In genomic region chr7:28093617-28094232, GRCh38 we compare ENCODE assay signal across 8 cellular contexts.
DNase-seq lines count a peak whose midpoint lies in the region; ATAC-seq, FAIRE-seq and TF ChIP-seq lines count a peak whose summit lies in the region.

No MANE protein-coding gene starts in this region.

- H3K4me3 Mint-ChIP-seq in IgD-negative memory B cell, result no peak overlapping the region
- H3K4me3 Mint-ChIP-seq in activated naive CD4-positive, alpha-beta T cell treated with anti-CD3 and anti-CD28 coated beads, Interleukin-2, amount 10 ng/mL, durations not matched to agents 7 days and 5 days, result no peak overlapping the region

- H3K4me3 ChIP-seq in gastrocnemius medialis, result no peak overlapping the region

- peaks cover 15% of the 10 kb centered on the region for H3K36me3 Mint-ChIP-seq in IgD-negative memory B cell
- no peaks in the 10 kb centered on the region for H3K36me3 Mint-ChIP-seq in activated naive CD4-positive, alpha-beta T cell treated with anti-CD3 and anti-CD28 coated beads, Interleukin-2, amount 10 ng/mL, durations not matched to agents 7 days and 5 days

- peaks cover 19 to 39% (median 30%) of the 10 kb centered on the region in 3 donors for H3K4me1 Mint-ChIP-seq in IgD-negative memory B cell
- peaks cover 2% of the 10 kb centered on the region for H3K4me1 Mint-ChIP-seq in activated naive CD4-positive, alpha-beta T cell treated with anti-CD3 and anti-CD28 coated beads, Interleukin-2, amount 10 ng/mL, durations not matched to agents 7 days and 5 days

- H3K27me3 ChIP-seq in gastrocnemius medialis, result no peaks in the 10 kb centered on the region

- peaks cover 0 to 3% (median 2%) of the 10 kb centered on the region in 3 donors for H3K9me3 Mint-ChIP-seq in IgD-negative memory B cell
- no peaks in the 10 kb centered on the region for H3K9me3 Mint-ChIP-seq in activated naive CD4-positive, alpha-beta T cell treated with anti-CD3 and anti-CD28 coated beads, Interleukin-2, amount 10 ng/mL, durations not matched to agents 7 days and 5 days

- CTCF ChIA-PET in activated naive CD4-positive, alpha-beta T cell treated with anti-CD3 and anti-CD28 coated beads, Interleukin-2, amount 10 ng/mL, durations not matched to agents 7 days and 5 days (lab: Charles Lee), result interaction anchor here (0.7 to 5.5 kb wide), 14 partner anchors 8 to 898 kb away, joined by 3 to 43 read pairs (median 4); no protein-coding TSS in a partner anchor

- intact Hi-C loops in gastrocnemius medialis (cut with DNase I; ENCODE audit: low total_unique reads), result no loop called here

- H3K36me3 ChIP-seq in gastrocnemius medialis, result no peaks in the 10 kb centered on the region

- in situ Hi-C loops in gastrocnemius medialis (cut with MboI; ENCODE audit: low sequenced_read_pairs in 4 of 4), result loop anchor here in 1 of 4 donors (25.0 kb wide), 1 partner anchor 906 kb away; the partner anchor contains the start of gene HOXA11

- H3K4me1 ChIP-seq in gastrocnemius medialis, result peaks cover 0 to 8% of the 10 kb centered on the region in 2 donors

- H3K27ac Mint-ChIP-seq in IgD-negative memory B cell, result peak overlapping the region in 2 of 3 donors; percentile 36 to 67
- H3K27ac Mint-ChIP-seq in activated naive CD4-positive, alpha-beta T cell treated with anti-CD3 and anti-CD28 coated beads, Interleukin-2, amount 10 ng/mL, durations not matched to agents 7 days and 5 days, result no peak overlapping the region

- FAIRE-seq in RCC 7860 (lab: Jason Lieb, UNC), result no peak

- peak in 1 of 2 donors; percentile 54 for ATAC-seq in gastrocnemius medialis
- no peak for ATAC-seq in HG03520 (IDR thresholded peaks at IDR 0.05; ENCODE audit: unreplicated experiment)

- TF ChIP-seq POLR2A in gastrocnemius medialis (IDR thresholded peaks at IDR 0.05), result no peak

- peak; percentile 73 for DNase-seq in D341Med (ENCODE audit: low spot score)
- peak; percentile 45 for DNase-seq in RCC 7860 (ENCODE audit: low spot score)
- DNase-seq in activated naive CD4-positive, alpha-beta T cell treated with anti-CD3 and anti-CD28 coated beads, Interleukin-2, amount 10 ng/mL, durations not matched to agents 7 days and 5 days, result peak; percentile 62
- peak; percentile 35 for DNase-seq in hepatic stellate cell (ENCODE audit: low spot score)
- peak in 1 of 2 donors; percentile 74 for DNase-seq in gastrocnemius medialis
- no peak for DNase-seq in mesenteric fat pad (ENCODE audit: low spot score)

- H3K9me3 ChIP-seq in gastrocnemius medialis, result no peaks in the 10 kb centered on the region

- peak; percentile 31 to 72 (median 69) for TF ChIP-seq CTCF in gastrocnemius medialis (IDR thresholded peaks at IDR 0.05 in 4 of 5, conservative IDR thresholded peaks at IDR 0.05 in 1 of 5)

- H3K27ac ChIP-seq in gastrocnemius medialis, result no peak overlapping the region

- H3K27me3 Mint-ChIP-seq in IgD-negative memory B cell, result no peaks in the 10 kb centered on the region
- H3K27me3 Mint-ChIP-seq in activated naive CD4-positive, alpha-beta T cell treated with anti-CD3 and anti-CD28 coated beads, Interleukin-2, amount 10 ng/mL, durations not matched to agents 7 days and 5 days, result no peaks in the 10 kb centered on the region
